ENCODE assay signal across 1 cellular context in the genomic region with DNA sequence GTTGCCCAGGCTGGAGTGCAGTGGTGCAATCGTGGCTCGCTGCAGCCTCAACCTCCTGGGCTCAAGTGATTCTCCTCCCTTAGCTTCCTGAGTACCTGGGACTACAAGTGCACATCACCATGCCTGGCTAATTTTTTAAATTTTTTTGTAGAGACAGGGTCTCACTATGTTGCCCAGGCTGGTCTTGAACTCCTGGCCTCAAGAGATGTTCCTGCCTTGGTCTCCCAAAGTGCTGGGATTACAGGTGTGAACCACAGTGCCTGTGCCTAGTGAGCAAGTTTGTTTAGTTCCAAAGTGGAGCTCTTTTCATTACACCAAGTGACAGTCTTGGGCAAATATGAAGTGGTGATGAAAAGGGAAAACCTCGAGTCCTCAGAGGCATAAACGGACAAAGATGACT.
TF ChIP-seq lines count a peak whose summit lies in the region.

No MANE protein-coding gene starts in this region.

TF ChIP-seq in HepG2, 621 proteins besides CTCF, POLR2A, EP300 and RAD21:
- 0 out of 4 replicates have a peak, but pooled peaks of 1 of the 2 experiments have one; percentile 28 for TF ChIP-seq ATF4 (CRISPR knock-in tag; IDR thresholded peaks at IDR 0.05)
- TF ChIP-seq FOXO4 (CRISPR knock-in tag; conservative IDR thresholded peaks at IDR 0.05): 0 out of 2 replicates have a peak, but pooled peaks have one; percentile 30
- TF ChIP-seq, protein P1, sequence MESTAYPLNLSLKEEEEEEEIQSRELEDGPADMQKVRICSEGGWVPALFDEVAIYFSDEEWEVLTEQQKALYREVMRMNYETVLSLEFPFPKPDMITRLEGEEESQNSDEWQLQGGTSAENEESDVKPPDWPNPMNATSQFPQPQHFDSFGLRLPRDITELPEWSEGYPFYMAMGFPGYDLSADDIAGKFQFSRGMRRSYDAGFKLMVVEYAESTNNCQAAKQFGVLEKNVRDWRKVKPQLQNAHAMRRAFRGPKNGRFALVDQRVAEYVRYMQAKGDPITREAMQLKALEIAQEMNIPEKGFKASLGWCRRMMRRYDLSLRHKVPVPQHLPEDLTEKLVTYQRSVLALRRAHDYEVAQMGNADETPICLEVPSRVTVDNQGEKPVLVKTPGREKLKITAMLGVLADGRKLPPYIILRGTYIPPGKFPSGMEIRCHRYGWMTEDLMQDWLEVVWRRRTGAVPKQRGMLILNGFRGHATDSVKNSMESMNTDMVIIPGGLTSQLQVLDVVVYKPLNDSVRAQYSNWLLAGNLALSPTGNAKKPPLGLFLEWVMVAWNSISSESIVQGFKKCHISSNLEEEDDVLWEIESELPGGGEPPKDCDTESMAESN (CRISPR knock-in tag; conservative IDR thresholded peaks at IDR 0.05): 0 out of 2 replicates have a peak, but pooled peaks have one; percentile 44
